ENCODE assay signal across 10 cellular contexts in the genomic region with DNA sequence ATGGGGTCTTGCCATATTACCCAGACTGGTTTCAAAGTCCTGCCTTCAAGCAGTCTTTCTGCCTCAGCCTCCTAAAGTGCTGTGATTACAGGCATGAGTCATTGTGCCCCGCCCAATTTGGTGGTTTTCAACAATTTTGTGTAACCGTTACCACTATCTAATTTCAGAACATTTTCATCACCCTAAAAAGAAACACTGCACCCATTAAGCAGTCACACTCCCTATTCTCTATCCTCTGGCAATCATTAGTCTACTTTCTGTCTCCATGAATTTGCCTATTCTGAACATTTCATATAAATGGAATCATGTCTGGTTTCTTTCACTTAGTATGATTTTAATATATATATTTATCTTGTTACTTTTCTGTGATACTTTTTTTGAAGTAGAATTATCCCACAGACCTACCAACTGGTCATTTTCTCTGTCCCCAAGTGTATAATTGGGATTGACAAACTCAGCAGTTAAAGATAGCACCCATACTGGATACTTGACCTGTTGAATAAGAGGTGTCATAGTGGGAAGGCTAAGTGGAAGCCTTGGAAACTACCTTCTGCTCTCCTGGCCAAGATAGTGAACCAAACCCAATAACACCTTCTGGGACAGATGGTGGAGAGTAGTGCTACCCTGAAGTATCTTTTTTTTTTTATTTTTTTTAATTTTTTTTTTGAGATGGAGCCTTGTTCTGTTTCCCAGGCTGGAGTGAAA.
A peak's percentile ranks its signal among the peaks of the same experiment; 100 is the strongest.
DNase-seq lines count a peak whose midpoint lies in the region; ATAC-seq and TF ChIP-seq lines count a peak whose summit lies in the region.
"Had no signal": no experiment of that assay in that cellular context is flagged by ENCODE, and none has a peak within 500 bp of the region (broad histone marks: within the 10 kb centered on the region; RNA-seq: fewer than 3 reads in every experiment).

No MANE protein-coding gene starts in this region.

- H3K36me3 Mint-ChIP-seq in glutamatergic neuron (ENCODE audit: unreplicated experiment) = no peaks in the 10 kb centered on the region

- DNase-seq in activated CD4-positive, alpha-beta T cell treated with anti-CD3 and anti-CD28 coated beads for 24 hours (ENCODE audit: low read depth in 2 of 2) = peak; percentile 54 to 64
- peak; percentile 39 for DNase-seq in effector CD4-positive, alpha-beta T cell
- peak; percentile 78 for DNase-seq in stimulated activated CD4-positive, alpha-beta T cell treated with anti-CD3 and anti-CD28 coated beads, Interleukin-1b, Interleukin-23, amount 100 ng/mL, for 48 hours
- no peak for DNase-seq in HEK293T (ENCODE audit: extremely low spot score)
- DNase-seq in glutamatergic neuron = no peak

- H3K4me3 Mint-ChIP-seq in glutamatergic neuron (ENCODE audit: unreplicated experiment) = no peak overlapping the region
- H3K4me3 Mint-ChIP-seq: IgD-negative memory B cell, nephron had no signal

- ATAC-seq in GM18499 (IDR thresholded peaks at IDR 0.05; ENCODE audit: insufficient read depth, unreplicated experiment) (peak; percentile 64), HG03460 (IDR thresholded peaks at IDR 0.05; ENCODE audit: unreplicated experiment) (peak; percentile 69), HG03565 (IDR thresholded peaks at IDR 0.05; ENCODE audit: unreplicated experiment) (no peak)

- H3K9me3 Mint-ChIP-seq in glutamatergic neuron (ENCODE audit: unreplicated experiment) = peaks cover 2% of the 10 kb centered on the region
- H3K9me3 Mint-ChIP-seq: IgD-negative memory B cell had no signal

- no peaks in the 10 kb centered on the region for H3K27me3 Mint-ChIP-seq in glutamatergic neuron (ENCODE audit: unreplicated experiment)
- H3K27me3 Mint-ChIP-seq: IgD-negative memory B cell had no signal

- H3K27ac Mint-ChIP-seq in glutamatergic neuron (ENCODE audit: unreplicated experiment) = no peak overlapping the region
- H3K27ac Mint-ChIP-seq: nephron had no signal

- TF ChIP-seq CTCF in glutamatergic neuron (IDR thresholded peaks at IDR 0.05; ENCODE audit: partially characterized antibody, unreplicated experiment) = no peak

- CTCF ChIA-PET in HEK293T (lab: Yijun Ruan, JAX) = no interaction called here

- H3K4me1 Mint-ChIP-seq in glutamatergic neuron (ENCODE audit: low read depth, unreplicated experiment) = no peaks in the 10 kb centered on the region
- H3K4me1 Mint-ChIP-seq: nephron had no signal

- POLR2A ChIA-PET in HEK293T (lab: Yijun Ruan, JAX) = no interaction called here

TF ChIP-seq in HEK293T, 16 proteins besides CTCF, POLR2A, EP300 and RAD21:
- no peak for TF ChIP-seq L3MBTL2 (conservative IDR thresholded peaks at IDR 0.05)
- no peak for TF ChIP-seq CTBP1 (IDR thresholded peaks at IDR 0.05; ENCODE audit: borderline replicate concordance)

Comparison
In these comparisons a context has a peak if more than half of its experiments do, and no peak if none do; other contexts are left out.
1. DNase-seq: peak in activated CD4-positive, alpha-beta T cell treated with anti-CD3 and anti-CD28 coated beads for 24 hours (2 of 2), effector CD4-positive, alpha-beta T cell (single experiment) and stimulated activated CD4-positive, alpha-beta T cell treated with anti-CD3 and anti-CD28 coated beads, Interleukin-1b, Interleukin-23, amount 100 ng/mL, for 48 hours (single experiment); none in HEK293T (single experiment) and glutamatergic neuron (single experiment).